In the genomic region with DNA sequence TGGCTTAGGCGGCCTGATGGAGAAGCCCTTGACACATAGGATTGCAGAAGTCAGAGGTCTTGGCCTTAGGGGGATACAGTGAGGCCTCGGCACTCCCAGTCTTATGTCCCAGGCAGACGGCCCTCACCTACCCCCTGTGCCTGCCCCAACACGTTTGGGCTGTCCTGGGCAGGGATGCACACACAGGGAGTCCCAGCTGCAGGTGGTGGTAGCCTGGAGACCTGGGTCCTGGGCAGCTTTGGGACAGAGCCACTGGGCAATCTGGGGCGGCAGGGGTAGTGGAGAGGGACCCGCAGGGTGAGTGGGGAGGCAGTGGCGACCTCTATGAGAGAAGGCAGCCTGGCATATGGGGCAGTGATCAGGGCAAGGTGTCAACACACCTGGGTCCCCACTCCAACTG, we compare ENCODE assay signal across 1 cellular context.
TF ChIP-seq lines count a peak whose summit lies in the region.

No MANE protein-coding gene starts in this region.

TF ChIP-seq in A549, 52 proteins besides CTCF, POLR2A, EP300 and RAD21:
- no peak for TF ChIP-seq ZFP36 (IDR thresholded peaks at IDR 0.05; ENCODE audit: borderline replicate concordance, partially characterized antibody)
- TF ChIP-seq, protein P1, sequence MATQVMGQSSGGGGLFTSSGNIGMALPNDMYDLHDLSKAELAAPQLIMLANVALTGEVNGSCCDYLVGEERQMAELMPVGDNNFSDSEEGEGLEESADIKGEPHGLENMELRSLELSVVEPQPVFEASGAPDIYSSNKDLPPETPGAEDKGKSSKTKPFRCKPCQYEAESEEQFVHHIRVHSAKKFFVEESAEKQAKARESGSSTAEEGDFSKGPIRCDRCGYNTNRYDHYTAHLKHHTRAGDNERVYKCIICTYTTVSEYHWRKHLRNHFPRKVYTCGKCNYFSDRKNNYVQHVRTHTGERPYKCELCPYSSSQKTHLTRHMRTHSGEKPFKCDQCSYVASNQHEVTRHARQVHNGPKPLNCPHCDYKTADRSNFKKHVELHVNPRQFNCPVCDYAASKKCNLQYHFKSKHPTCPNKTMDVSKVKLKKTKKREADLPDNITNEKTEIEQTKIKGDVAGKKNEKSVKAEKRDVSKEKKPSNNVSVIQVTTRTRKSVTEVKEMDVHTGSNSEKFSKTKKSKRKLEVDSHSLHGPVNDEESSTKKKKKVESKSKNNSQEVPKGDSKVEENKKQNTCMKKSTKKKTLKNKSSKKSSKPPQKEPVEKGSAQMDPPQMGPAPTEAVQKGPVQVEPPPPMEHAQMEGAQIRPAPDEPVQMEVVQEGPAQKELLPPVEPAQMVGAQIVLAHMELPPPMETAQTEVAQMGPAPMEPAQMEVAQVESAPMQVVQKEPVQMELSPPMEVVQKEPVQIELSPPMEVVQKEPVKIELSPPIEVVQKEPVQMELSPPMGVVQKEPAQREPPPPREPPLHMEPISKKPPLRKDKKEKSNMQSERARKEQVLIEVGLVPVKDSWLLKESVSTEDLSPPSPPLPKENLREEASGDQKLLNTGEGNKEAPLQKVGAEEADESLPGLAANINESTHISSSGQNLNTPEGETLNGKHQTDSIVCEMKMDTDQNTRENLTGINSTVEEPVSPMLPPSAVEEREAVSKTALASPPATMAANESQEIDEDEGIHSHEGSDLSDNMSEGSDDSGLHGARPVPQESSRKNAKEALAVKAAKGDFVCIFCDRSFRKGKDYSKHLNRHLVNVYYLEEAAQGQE (IDR thresholded peaks at IDR 0.05), result no peak
- no peak for TF ChIP-seq EHF (CRISPR knock-in tag; IDR thresholded peaks at IDR 0.05)
